ENCODE assay signal across 1 cellular context in genomic region chr7:149769915-149770314, GRCh38.
TF ChIP-seq lines count a peak whose summit lies in the region.

No MANE protein-coding gene starts in this region.

TF ChIP-seq in K562, 482 proteins besides CTCF, POLR2A, EP300 and RAD21 (continued from another document):
- no peak for TF ChIP-seq BRF1 (IDR thresholded peaks at IDR 0.05; ENCODE audit: borderline replicate concordance, extremely low read depth, insufficient read length)
